2 cellular contexts compared by ENCODE assay signal in genomic region chr14:24179294-24179960, GRCh38.
TF ChIP-seq lines count a peak whose summit lies in the region.

No MANE protein-coding gene starts in this region.

TF ChIP-seq in IMR-90, 13 proteins besides CTCF, POLR2A, EP300 and RAD21:
- TF ChIP-seq ELK1 (IDR thresholded peaks at IDR 0.05; ENCODE audit: borderline replicate concordance, low read depth, low read length) (no peak), SMC3 (IDR thresholded peaks at IDR 0.05; ENCODE audit: low read depth, low read length) (no peak), RCOR1 (IDR thresholded peaks at IDR 0.05; ENCODE audit: insufficient replicate concordance, low read length) (no peak), MXI1 (IDR thresholded peaks at IDR 0.05; ENCODE audit: borderline replicate concordance, low read depth, low read length) (no peak), MAZ (IDR thresholded peaks at IDR 0.05; ENCODE audit: borderline replicate concordance, low read depth, low read length) (no peak), FOS (IDR thresholded peaks at IDR 0.05; ENCODE audit: low read depth, low read length) (no peak)

TF ChIP-seq in H1, 55 proteins besides CTCF, POLR2A, EP300 and RAD21:
- TF ChIP-seq POLR2AphosphoS5 (IDR thresholded peaks at IDR 0.05; ENCODE audit: low read depth, low read length) = peak; percentile 37
- no peak for TF ChIP-seq CBX8 (IDR thresholded peaks at IDR 0.05; ENCODE audit: borderline replicate concordance, low read depth, low read length)
TF ChIP-seq in H1: peak in this region for 1.
